Comparison of ENCODE assay signal across 1 cellular context in genomic region chr4:71009796-71010588, GRCh38.
TF ChIP-seq lines count a peak whose summit lies in the region.

No MANE protein-coding gene starts in this region.

TF ChIP-seq in GM23338, 12 proteins besides CTCF, POLR2A, EP300 and RAD21 (continued from another document):
- TF ChIP-seq ETS1 (IDR thresholded peaks at IDR 0.05), result no peak
- TF ChIP-seq ZNF462 (CRISPR knock-in tag; IDR thresholded peaks at IDR 0.05), result no peak
- TF ChIP-seq ZNF331 (CRISPR knock-in tag; IDR thresholded peaks at IDR 0.05; ENCODE audit: low read depth), result no peak
- TF ChIP-seq JUNB (IDR thresholded peaks at IDR 0.05; ENCODE audit: unreplicated experiment), result no peak
- TF ChIP-seq EZH2phosphoT487 (IDR thresholded peaks at IDR 0.05; ENCODE audit: unreplicated experiment), result no peak
- no peak for TF ChIP-seq ZNF114 (CRISPR knock-in tag; IDR thresholded peaks at IDR 0.05)
- TF ChIP-seq NANOG (IDR thresholded peaks at IDR 0.05; ENCODE audit: borderline replicate concordance), result no peak
- TF ChIP-seq STAT1 (IDR thresholded peaks at IDR 0.05; ENCODE audit: unreplicated experiment), result no peak
- TF ChIP-seq CREB1 (CRISPR knock-in tag; IDR thresholded peaks at IDR 0.05; ENCODE audit: low read depth), result no peak
